ENCODE assay signal across 26 cellular contexts in the genomic region with DNA sequence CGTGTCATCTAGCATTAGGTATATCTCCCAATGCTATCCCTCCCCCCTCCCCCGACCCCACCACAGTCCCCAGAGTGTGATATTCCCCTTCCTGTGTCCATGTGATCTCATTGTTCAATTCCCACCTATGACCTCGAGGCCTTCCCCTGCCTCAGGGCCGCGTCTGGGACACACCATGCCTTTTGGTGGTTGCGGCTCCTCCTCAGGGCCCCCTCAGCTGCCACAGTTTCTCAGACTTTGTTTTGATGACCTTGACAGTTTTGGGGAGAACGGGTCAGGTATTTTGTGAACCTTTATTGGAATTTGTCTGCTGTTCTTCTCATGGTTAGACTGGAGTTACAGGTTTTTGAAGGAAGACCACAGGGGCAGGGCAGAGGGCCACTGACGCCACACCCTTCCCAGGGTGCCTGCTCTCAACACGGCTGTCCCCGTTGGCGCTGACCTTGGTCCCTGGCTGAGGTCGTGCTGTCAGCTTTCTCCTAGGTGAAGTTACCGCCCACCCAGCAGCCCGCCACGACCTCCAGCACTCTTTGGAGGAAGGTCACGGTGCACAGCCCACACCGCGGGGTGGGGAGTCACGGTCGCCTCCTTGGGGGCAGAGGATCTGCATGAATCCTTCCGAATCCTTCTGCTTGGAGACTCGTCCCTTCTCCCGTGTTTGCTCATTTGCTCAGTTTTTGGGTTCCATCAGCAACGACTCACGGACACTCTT.
DNase-seq lines count a peak whose midpoint lies in the region; ATAC-seq, FAIRE-seq and TF ChIP-seq lines count a peak whose summit lies in the region.
"Had no signal": no experiment of that assay in that cellular context is flagged by ENCODE, and none has a peak within 500 bp of the region (broad histone marks: within the 10 kb centered on the region; RNA-seq: fewer than 3 reads in every experiment).

No MANE protein-coding gene starts in this region.

- no peak overlapping the region; the same call in 1 of the 2 replicates for H2AK5ac ChIP-seq in H1 (ENCODE audit: low read depth, low read length)

- H3K14ac ChIP-seq in H1 (ENCODE audit: insufficient read length), result no peak overlapping the region

- TF ChIP-seq CTCF in BE2C (IDR thresholded peaks at IDR 0.05; ENCODE audit: low read depth, low read length), result no peak
- no peak for TF ChIP-seq CTCF in H1 (IDR thresholded peaks at IDR 0.05; ENCODE audit: control extremely low read depth in 1 of 3, insufficient read depth in 1 of 3, low read depth in 1 of 3, low read length in 3 of 3)
- no peak for TF ChIP-seq CTCF in ovary (IDR thresholded peaks at IDR 0.05)

- H4K5ac ChIP-seq in H1 (ENCODE audit: insufficient read length, low read depth, low read length), result no peak overlapping the region

- H2BK20ac ChIP-seq in H1 (ENCODE audit: low read length), result 0 out of 2 replicates have a peak overlapping the region, but pooled peaks have one; percentile 80

- H2BK120ac ChIP-seq in H1 (replicated peaks; ENCODE audit: low read depth, low read length), result no peak overlapping the region

- intact Hi-C loops in ovary (cut with DNase I), result no loop called here

- no peak overlapping the region for H4K91ac ChIP-seq in H1 (replicated peaks; ENCODE audit: insufficient read length, low read length)

- H2AFZ ChIP-seq in H1 (ENCODE audit: low read length), result no peak overlapping the region

- H3K4ac ChIP-seq in H1 (replicated peaks; ENCODE audit: insufficient read length, low read depth, low read length), result peak overlapping the region; percentile 14

- H3K79me1 ChIP-seq in H1 (ENCODE audit: low read depth, low read length), result no peaks in the 10 kb centered on the region

- no peak overlapping the region for H3K27ac ChIP-seq in H1 (ENCODE audit: low read depth, low read length)
- H3K27ac ChIP-seq in ovary, result no peak overlapping the region
- H3K27ac ChIP-seq in effector memory CD4-positive, alpha-beta T cell (ENCODE audit: insufficient read depth, low read length, poor library complexity, severe bottlenecking), result no peak overlapping the region
- H3K27ac ChIP-seq: esophagus squamous epithelium, gastroesophageal sphincter, pancreas, testis had no signal

- TF ChIP-seq POLR2A in H1 (IDR thresholded peaks at IDR 0.05; ENCODE audit: control extremely low read depth in 1 of 2, low read depth in 2 of 2, low read length in 2 of 2) (no peak), ovary (IDR thresholded peaks at IDR 0.05) (no peak)

- CTCF ChIA-PET in H1 (lab: Charles Lee; ENCODE audit: partially characterized antibody), result interaction anchor here (0.6 to 1.2 kb wide), 2 partner anchors 44 to 502 kb away, joined by 3 to 6 read pairs; no protein-coding TSS in a partner anchor

- no peak for ATAC-seq in GM21390 (IDR thresholded peaks at IDR 0.05; ENCODE audit: unreplicated experiment)
- ATAC-seq: activated CD8-positive, alpha-beta T cell treated with anti-CD3 and anti-CD28 coated beads, Interleukin-2, amount 10 ng/mL, durations not matched to agents 7 days and 5 days; activated naive CD4-positive, alpha-beta T cell treated with anti-CD3 and anti-CD28 coated beads, Interleukin-2, amount 50 U/mL, for 72 hours; effector memory CD8-positive, alpha-beta T cell; gastroesophageal sphincter; naive thymus-derived CD8-positive, alpha-beta T cell; pancreas had no signal

- H2BK15ac ChIP-seq in H1 (ENCODE audit: low read length), result peak overlapping the region; percentile 61; the same call in 1 of the 2 replicates

- H3K4me1 ChIP-seq in BE2C, result peaks cover 13% of the 10 kb centered on the region
- peaks cover 0 to 4% (median 1%) of the 10 kb centered on the region in 4 experiments; a peak in 2 of 7 replicates for H3K4me1 ChIP-seq in H1 (replicated peaks in 1 of 4; ENCODE audit: control insufficient read depth in 3 of 4, insufficient read depth in 4 of 4, low read length in 3 of 4)
- no peaks in the 10 kb centered on the region for H3K4me1 ChIP-seq in ovary (ENCODE audit: insufficient read depth)
- no peaks in the 10 kb centered on the region for H3K4me1 ChIP-seq in effector memory CD4-positive, alpha-beta T cell (ENCODE audit: control insufficient read depth, insufficient read depth, low read length, poor library complexity, severe bottlenecking)
- H3K4me1 ChIP-seq: esophagus squamous epithelium, gastroesophageal sphincter, pancreas, testis had no signal

- POLR2A ChIA-PET in H1 (lab: Charles Lee; ENCODE audit: partially characterized antibody), result no interaction called here

- H3K56ac ChIP-seq in H1 (replicated peaks; ENCODE audit: insufficient read length, low read depth, low read length), result no peak overlapping the region

- TF ChIP-seq RAD21 in H1 (IDR thresholded peaks at IDR 0.05 in 1 of 2, conservative IDR thresholded peaks at IDR 0.05 in 1 of 2; ENCODE audit: low read depth in 2 of 2, low read length in 2 of 2), result no peak

- no peaks in the 10 kb centered on the region for H3K36me3 ChIP-seq in BE2C
- H3K36me3 ChIP-seq in H7 (replicated peaks; ENCODE audit: control insufficient read depth, insufficient read depth, low read length), result no peaks in the 10 kb centered on the region
- no peaks in the 10 kb centered on the region for H3K36me3 ChIP-seq in H1 (ENCODE audit: control insufficient read depth in 2 of 4, insufficient read depth in 4 of 4, low read length in 3 of 4)
- no peaks in the 10 kb centered on the region for H3K36me3 ChIP-seq in ovary
- H3K36me3 ChIP-seq in effector memory CD4-positive, alpha-beta T cell (ENCODE audit: control insufficient read depth, insufficient read depth, low read length), result no peaks in the 10 kb centered on the region
- H3K36me3 ChIP-seq: esophagus squamous epithelium, gastroesophageal sphincter, pancreas had no signal

- no peak overlapping the region for H4K8ac ChIP-seq in H1 (ENCODE audit: extremely low read depth, insufficient read depth, low read length)

- no peak overlapping the region for H3K9ac ChIP-seq in H1 (replicated peaks in 1 of 4; ENCODE audit: extremely low read depth in 1 of 4, low read depth in 3 of 4, low read length in 3 of 4)

- H3K9me3 ChIP-seq in BE2C (peaks cover 4% of the 10 kb centered on the region), H1 (ENCODE audit: insufficient read depth in 2 of 2, low read depth in 1 of 2, low read length in 1 of 2) (no peaks in the 10 kb centered on the region), ovary (no peaks in the 10 kb centered on the region)
- H3K9me3 ChIP-seq in effector memory CD4-positive, alpha-beta T cell (ENCODE audit: control insufficient read depth, low read length), result no peaks in the 10 kb centered on the region
- H3K9me3 ChIP-seq: esophagus squamous epithelium, gastroesophageal sphincter, pancreas, testis had no signal

- TF ChIP-seq EP300 in H1 (IDR thresholded peaks at IDR 0.05; ENCODE audit: borderline replicate concordance in 1 of 2, low read depth in 2 of 2, low read length in 2 of 2) (no peak), ovary (IDR thresholded peaks at IDR 0.05) (no peak)

- DNase-seq in BE2C, result peak; percentile 4
- DNase-seq in H7, result peak; percentile 26
- DNase-seq in H1 (ENCODE audit: low read depth in 1 of 2, low spot score in 2 of 2), result peak in 1 of 2 experiments; percentile 45
- DNase-seq in ovary, result peak in 4 of 5 donors; percentile 10 to 22 (median 19)
- DNase-seq in effector memory CD4-positive, alpha-beta T cell, result no peak
- DNase-seq in midbrain (lab: John Stamatoyannopoulos, UW), result no peak
- DNase-seq: activated CD8-positive, alpha-beta T cell treated with anti-CD3 and anti-CD28 coated beads, Interleukin-2, amount 10 ng/mL, durations not matched to agents 7 days and 5 days; activated T-cell treated with anti-CD3 and anti-CD28 coated beads, Interleukin-2, amount 50 U/mL, for 48 hours; CD4-positive, alpha-beta memory T cell; cerebellar nuclear complex; DMS153; effector memory CD8-positive, alpha-beta T cell; esophagus squamous epithelium; Karpas-422; MV-4-11; NCI-H1694; NCI-H2171 treated with DMSO at 0.1 percent for 48 hours; testis had no signal

- H3K23me2 ChIP-seq in H1 (ENCODE audit: low read depth, low read length), result no peaks in the 10 kb centered on the region

- WGBS in H1 (ENCODE audit: extremely low coverage in 1 of 2, insufficient coverage in 1 of 2, insufficient read length in 1 of 2, insufficient replicate concordance in 2 of 2, low coverage in 1 of 2, low lambda C conversion rate in 2 of 2, missing lambda C conversion rate in 1 of 2), 2 experiments, result 89% methylated on average over 21 of the region's 25 CpGs; no CpG with 5 or more reads in 1 of the 2 experiments
- 82 to 87% (median 85%) methylated on average over 23 to 24 of the region's 25 CpGs for WGBS in ovary, 3 donors

- H3K18ac ChIP-seq in H1 (ENCODE audit: extremely low read depth, low read length), result no peak overlapping the region; the same call in 1 of the 2 replicates

- no peak overlapping the region for H3K4me2 ChIP-seq in H1 (ENCODE audit: insufficient read depth in 1 of 2, low read depth in 2 of 2, low read length in 2 of 2)

- no peak for FAIRE-seq in H1 (lab: Jason Lieb, UNC)
- FAIRE-seq: G401.6, GM18507, keratinocyte, pancreas had no signal

- H3K79me2 ChIP-seq in H1 (ENCODE audit: control insufficient read depth in 1 of 2, insufficient read depth in 2 of 2, low read length in 2 of 2), result no peaks in the 10 kb centered on the region

- H3K4me3 ChIP-seq in BE2C (ENCODE audit: low read depth, low read length), result no peak overlapping the region
- H3K4me3 ChIP-seq in H7 (ENCODE audit: insufficient read depth, low read depth, low read length), result no peak overlapping the region
- no peak overlapping the region for H3K4me3 ChIP-seq in H1 (ENCODE audit: extremely low read depth in 1 of 4, insufficient read depth in 2 of 4, low read depth in 3 of 4, low read length in 4 of 4)
- no peak overlapping the region for H3K4me3 ChIP-seq in ovary
- H3K4me3 ChIP-seq in effector memory CD4-positive, alpha-beta T cell (ENCODE audit: insufficient read depth, low read depth, low read length, poor library complexity, severe bottlenecking), result no peak overlapping the region
- H3K4me3 ChIP-seq: esophagus squamous epithelium, gastroesophageal sphincter, pancreas had no signal

- H3K27me3 ChIP-seq in BE2C, result no peaks in the 10 kb centered on the region
- H3K27me3 ChIP-seq in H7 (ENCODE audit: control insufficient read depth, insufficient read depth, low read length), result no peaks in the 10 kb centered on the region
- no peaks in the 10 kb centered on the region for H3K27me3 ChIP-seq in H1 (replicated peaks in 1 of 4; ENCODE audit: control insufficient read depth in 3 of 4, extremely low read depth in 1 of 4, insufficient read depth in 3 of 4, low read length in 3 of 4)
- no peaks in the 10 kb centered on the region for H3K27me3 ChIP-seq in ovary
- no peaks in the 10 kb centered on the region for H3K27me3 ChIP-seq in effector memory CD4-positive, alpha-beta T cell (replicated peaks; ENCODE audit: control insufficient read depth, insufficient read depth, low read length, poor library complexity, severe bottlenecking)
- H3K27me3 ChIP-seq: esophagus squamous epithelium, gastroesophageal sphincter, pancreas, testis had no signal

- H2BK12ac ChIP-seq in H1 (ENCODE audit: low read depth, low read length), result peak overlapping the region; percentile 87; the same call in 1 of the 2 replicates

- no peak overlapping the region for H2BK5ac ChIP-seq in H1 (ENCODE audit: low read depth, low read length)

- H4K20me1 ChIP-seq in H1 (replicated peaks in 1 of 2; ENCODE audit: control insufficient read depth in 1 of 2, insufficient read depth in 2 of 2, low read length in 2 of 2), result peaks cover 0 to 2% of the 10 kb centered on the region in 2 experiments

- H3K23ac ChIP-seq in H1 (ENCODE audit: insufficient read length), result no peak overlapping the region

Comparison
In these comparisons a context has a peak if more than half of its experiments do, and no peak if none do; other contexts are left out.
1. DNase-seq: peak in BE2C (single experiment), H7 (single experiment) and ovary (4 of 5); none in effector memory CD4-positive, alpha-beta T cell (0 of 3) and midbrain (single experiment).